8 cellular contexts compared by ENCODE assay signal in genomic region chr6:75284285-75285155, GRCh38. TPM values are rescaled to one million over a fixed set of nuclear protein-coding genes. Genes with fewer than 3 reads are reported as not detected.
DNase-seq lines count a peak whose midpoint lies in the region; ATAC-seq, FAIRE-seq and TF ChIP-seq lines count a peak whose summit lies in the region.

Gene TMEM30A (minus strand): TSS chr6:75284792. CDS start chr6:75284638, 154 bp downstream.

- peaks cover 0 to 6% (median 0%) of the 10 kb centered on the region in 3 experiments for H3K36me3 ChIP-seq in naive thymus-derived CD4-positive, alpha-beta T cell (ENCODE audit: control insufficient read depth in 2 of 3, insufficient read depth in 3 of 3, low read length in 3 of 3)

- H3K4me1 Mint-ChIP-seq in activated T-helper 17 cell treated with anti-CD3 and anti-CD28 coated beads, Interleukin-2, amount 50 U/mL, for 72 hours: peaks cover 20% of the 10 kb centered on the region
- peaks cover under 1 to 53% (median 47%) of the 10 kb centered on the region in 7 donors for H3K4me1 Mint-ChIP-seq in naive thymus-derived CD4-positive, alpha-beta T cell
- peaks cover 13 to 34% of the 10 kb centered on the region in 2 donors for H3K4me1 Mint-ChIP-seq in stimulated activated naive B cell treated with anti-CD40 and anti-IgM and Interleukin-4, amounts not matched to agents 10 μg/mL and 1 μg/mL and 100 μg/mL, for 72 hours

- H3K27me3 Mint-ChIP-seq in activated T-helper 17 cell treated with anti-CD3 and anti-CD28 coated beads, Interleukin-2, amount 50 U/mL, for 72 hours: no peaks in the 10 kb centered on the region
- no peaks in the 10 kb centered on the region for H3K27me3 Mint-ChIP-seq in naive thymus-derived CD4-positive, alpha-beta T cell
- no peaks in the 10 kb centered on the region for H3K27me3 Mint-ChIP-seq in stimulated activated naive B cell treated with anti-CD40 and anti-IgM and Interleukin-4, amounts not matched to agents 10 μg/mL and 1 μg/mL and 100 μg/mL, for 72 hours

- TF ChIP-seq CTCF in RWPE1 (conservative IDR thresholded peaks at IDR 0.05; ENCODE audit: low read depth) (no peak), fibroblast of mammary gland (conservative IDR thresholded peaks at IDR 0.05; ENCODE audit: control insufficient read depth, insufficient read depth, low read depth, low read length) (no peak)

- no peaks in the 10 kb centered on the region for H3K9me3 Mint-ChIP-seq in activated T-helper 17 cell treated with anti-CD3 and anti-CD28 coated beads, Interleukin-2, amount 50 U/mL, for 72 hours
- H3K9me3 Mint-ChIP-seq in naive thymus-derived CD4-positive, alpha-beta T cell: no peaks in the 10 kb centered on the region
- H3K9me3 Mint-ChIP-seq in stimulated activated naive B cell treated with anti-CD40 and anti-IgM and Interleukin-4, amounts not matched to agents 10 μg/mL and 1 μg/mL and 100 μg/mL, for 72 hours: no peaks in the 10 kb centered on the region

- H3K27me3 ChIP-seq in naive thymus-derived CD4-positive, alpha-beta T cell (ENCODE audit: control insufficient read depth in 2 of 2, insufficient read depth in 2 of 2, low read length in 2 of 2): no peaks in the 10 kb centered on the region

- H3K4me1 ChIP-seq in naive thymus-derived CD4-positive, alpha-beta T cell (ENCODE audit: control insufficient read depth in 2 of 2, insufficient read depth in 2 of 2, low read length in 2 of 2): peaks cover 21 to 24% of the 10 kb centered on the region in 2 donors

- H3K4me3 Mint-ChIP-seq in activated T-helper 17 cell treated with anti-CD3 and anti-CD28 coated beads, Interleukin-2, amount 50 U/mL, for 72 hours: no peak within 1 kb of the TSS
- H3K4me3 Mint-ChIP-seq in naive thymus-derived CD4-positive, alpha-beta T cell: no peak within 1 kb of the TSS
- no peak within 1 kb of the TSS for H3K4me3 Mint-ChIP-seq in stimulated activated naive B cell treated with anti-CD40 and anti-IgM and Interleukin-4, amounts not matched to agents 10 μg/mL and 1 μg/mL and 100 μg/mL, for 72 hours

- peak; percentile 96 for ATAC-seq in activated T-helper 17 cell treated with anti-CD3 and anti-CD28 coated beads, Interleukin-2, amount 50 U/mL, for 72 hours (replicated peaks)
- peak; percentile 99 for ATAC-seq in naive thymus-derived CD4-positive, alpha-beta T cell
- ATAC-seq in stimulated activated naive B cell treated with anti-CD40 and anti-IgM and Interleukin-4, amounts not matched to agents 10 μg/mL and 1 μg/mL and 100 μg/mL, for 72 hours (replicated peaks): peak; percentile 93 to 94

- peaks cover 12% of the 10 kb centered on the region for H3K36me3 Mint-ChIP-seq in activated T-helper 17 cell treated with anti-CD3 and anti-CD28 coated beads, Interleukin-2, amount 50 U/mL, for 72 hours (ENCODE audit: low read depth)
- H3K36me3 Mint-ChIP-seq in naive thymus-derived CD4-positive, alpha-beta T cell: peaks cover 4 to 16% (median 4%) of the 10 kb centered on the region in 5 donors
- H3K36me3 Mint-ChIP-seq in stimulated activated naive B cell treated with anti-CD40 and anti-IgM and Interleukin-4, amounts not matched to agents 10 μg/mL and 1 μg/mL and 100 μg/mL, for 72 hours: peaks cover 4 to 6% of the 10 kb centered on the region in 2 donors

- peak within 1 kb of the TSS; percentile 93 for H3K4me3 ChIP-seq in fibroblast of mammary gland (ENCODE audit: control insufficient read depth, low read depth, low read length)
- H3K4me3 ChIP-seq in naive thymus-derived CD4-positive, alpha-beta T cell (ENCODE audit: low read length): peak within 1 kb of the TSS; percentile 85

- FAIRE-seq in H54 (lab: Jason Lieb, UNC): peak; percentile 100

- DNase-seq in ELF-1 (ENCODE audit: low read depth, low spot score): peak; percentile 99
- DNase-seq in H54 (ENCODE audit: insufficient read length, low spot score): peak; percentile 76
- peak; percentile 98 for DNase-seq in LoVo (ENCODE audit: low spot score)
- DNase-seq in RWPE1 (ENCODE audit: low spot score): peak; percentile 96
- DNase-seq in fibroblast of mammary gland (ENCODE audit: low read depth): peak; percentile 99
- DNase-seq in naive thymus-derived CD4-positive, alpha-beta T cell: peak; percentile 87 to 97 (median 96)
- peak; percentile 97 for DNase-seq in stimulated activated naive B cell treated with anti-CD40 and anti-IgM and Interleukin-4, amounts not matched to agents 10 μg/mL and 1 μg/mL and 100 μg/mL, for 72 hours

- peak within 1 kb of the TSS; percentile 81 for H3K27ac ChIP-seq in RWPE1
- H3K27ac ChIP-seq in naive thymus-derived CD4-positive, alpha-beta T cell (ENCODE audit: low read depth, low read length): peak within 1 kb of the TSS; percentile 88

- POLR2A ChIA-PET in RWPE1 (lab: Yijun Ruan, JAX; ENCODE audit: low non-redundant PET): interaction anchor here (0.5 to 1.4 kb wide), 3 partner anchors 9 to 805 kb away, joined by 3 to 4 read pairs (median 3); no protein-coding TSS in a partner anchor
- POLR2A ChIA-PET in naive thymus-derived CD4-positive, alpha-beta T cell (lab: Charles Lee): interaction anchor here (0.7 to 2.9 kb wide), 10 partner anchors 9 to 1763 kb away, joined by 3 to 32 read pairs (median 4); partner anchors contain the start of genes COX7A2, EEF1A1 and SENP6

- intact Hi-C loops in naive thymus-derived CD4-positive, alpha-beta T cell (cut with micrococcal nuclease): loop anchor here (1.0 to 10.0 kb wide), 14 partner anchors 9 to 1832 kb away; partner anchors contain the start of genes COX7A2 (in 2 of the 2), EEF1A1 (in 2 of the 2), CGAS (in 1 of the 2) and MTO1 (in 1 of the 2)

- peak; percentile 82 for TF ChIP-seq POLR2A in H54 (IDR thresholded peaks at IDR 0.05; ENCODE audit: low read depth, low read length)

- CTCF ChIA-PET in RWPE1 (lab: Yijun Ruan, JAX): interaction anchor here (0.6 to 0.9 kb wide), 3 partner anchors 262 to 1844 kb away, joined by 3 to 4 read pairs (median 4); no protein-coding TSS in a partner anchor
- CTCF ChIA-PET in naive thymus-derived CD4-positive, alpha-beta T cell (lab: Charles Lee): interaction anchor here (0.6 to 2.3 kb wide), 5 partner anchors 10 to 41 kb away, joined by 3 to 9 read pairs (median 4); partner anchors contain the start of gene COX7A2

- no peaks in the 10 kb centered on the region for H3K9me3 ChIP-seq in naive thymus-derived CD4-positive, alpha-beta T cell (ENCODE audit: control insufficient read depth in 2 of 3, low read length in 3 of 3)

- H3K27ac Mint-ChIP-seq in activated T-helper 17 cell treated with anti-CD3 and anti-CD28 coated beads, Interleukin-2, amount 50 U/mL, for 72 hours: no peak within 1 kb of the TSS
- no peak within 1 kb of the TSS for H3K27ac Mint-ChIP-seq in naive thymus-derived CD4-positive, alpha-beta T cell
- H3K27ac Mint-ChIP-seq in stimulated activated naive B cell treated with anti-CD40 and anti-IgM and Interleukin-4, amounts not matched to agents 10 μg/mL and 1 μg/mL and 100 μg/mL, for 72 hours: no peak within 1 kb of the TSS

RNA-seq across cellular contexts. Expression of gene TMEM30A, which starts in this region (rescaled TPM):
- 100 to 1,000 TPM in 1 of 2 donors, 10 to 100 TPM in 1; 81.7 to 115 TPM for total RNA-seq in activated T-helper 17 cell treated with anti-CD3 and anti-CD28 coated beads, Interleukin-2, amount 50 U/mL, for 72 hours
- 10 to 100 TPM; 36.2 to 91.4 (median 61.1) TPM for total RNA-seq in naive thymus-derived CD4-positive, alpha-beta T cell
- 10 to 100 TPM; 26.7 to 39.4 TPM for polyA plus RNA-seq in naive thymus-derived CD4-positive, alpha-beta T cell

Comparison
In these comparisons a context has a peak if more than half of its experiments do, and no peak if none do; other contexts are left out.
1. Peak in every context shown above with its lines: DNase-seq, ATAC-seq, H3K4me3 ChIP-seq and H3K27ac ChIP-seq.